ENCODE assay signal across 9 cellular contexts in the genomic region with DNA sequence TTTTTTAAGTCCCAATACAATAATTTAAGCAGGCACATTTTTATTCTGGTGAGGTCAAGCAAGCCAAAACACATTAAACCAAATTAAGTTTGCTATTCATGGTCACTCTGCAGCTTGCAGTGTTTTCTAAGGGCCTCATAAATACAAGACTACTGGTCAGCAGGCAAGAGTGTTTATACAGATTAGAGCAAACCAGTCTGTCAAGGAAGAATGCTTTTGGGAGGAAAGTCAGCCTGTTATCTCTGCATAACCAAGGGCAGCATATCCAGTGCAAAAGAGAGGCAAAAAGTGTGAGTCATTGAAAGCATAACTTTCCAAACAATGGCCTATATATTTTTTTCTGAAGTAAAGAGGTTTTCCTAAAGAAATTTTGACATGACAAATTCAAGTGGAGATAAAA. TPM values are rescaled to one million over a fixed set of nuclear protein-coding genes. Genes with fewer than 3 reads are reported as not detected.
A peak's percentile ranks its signal among the peaks of the same experiment; 100 is the strongest.
DNase-seq lines count a peak whose midpoint lies in the region; ATAC-seq lines count a peak whose summit lies in the region.
"Had no signal": no experiment of that assay in that cellular context is flagged by ENCODE, and none has a peak within 500 bp of the region (broad histone marks: within the 10 kb centered on the region; RNA-seq: fewer than 3 reads in every experiment).

No MANE protein-coding gene starts in this region.

- H3K4me3 ChIP-seq in muscle layer of colon (ENCODE audit: low read depth in 1 of 2, low read length in 2 of 2) = no peak overlapping the region

- H3K27me3 ChIP-seq in muscle layer of colon (ENCODE audit: control insufficient read depth in 1 of 2, insufficient read depth in 2 of 2, low read length in 2 of 2) = no peaks in the 10 kb centered on the region

- no peaks in the 10 kb centered on the region for H3K36me3 ChIP-seq in muscle layer of colon (ENCODE audit: insufficient read depth, low read length)

- no peak overlapping the region for H3K9ac ChIP-seq in muscle layer of colon (ENCODE audit: low read length)

- H3K4me1 ChIP-seq in muscle layer of colon (ENCODE audit: insufficient read depth, low read length) = peaks cover 31% of the 10 kb centered on the region

- peak; percentile 51 for ATAC-seq in esophagus mucosa
- ATAC-seq in stimulated activated naive CD8-positive, alpha-beta T cell treated with anti-CD3 and anti-CD28 coated beads, Interleukin-15, Interleukin-2, amounts not matched to agents 100 U/mL and 50 U/mL, for 24 hours = no peak

- H3K9me3 ChIP-seq in muscle layer of colon (ENCODE audit: low read length) = no peaks in the 10 kb centered on the region

- peak overlapping the region; percentile 35 for H3K27ac ChIP-seq in muscle layer of colon (ENCODE audit: low read depth, low read length)

- DNase-seq in AG20443 (ENCODE audit: low spot score) (peak; percentile 22), OCI-M1 (lab: John Stamatoyannopoulos, UW) (peak; percentile 87), SK-N-DZ (ENCODE audit: low spot score) (no peak), NCI-H1436 (lab: John Stamatoyannopoulos, UW) (no peak)
- no peak for DNase-seq in activated naive CD4-positive, alpha-beta T cell (lab: John Stamatoyannopoulos, UW)
- DNase-seq in stimulated activated naive CD8-positive, alpha-beta T cell treated with anti-CD3 and anti-CD28 coated beads, Interleukin-15, Interleukin-2, amounts not matched to agents 100 U/mL and 50 U/mL, for 24 hours = no peak
- DNase-seq: caudate nucleus had no signal

RNA-seq across cellular contexts. Expression of a gene that starts 29.7 kb away (rescaled TPM):
- 10.2 TPM for total RNA-seq in esophagus mucosa
- 21.9 and 31.6 TPM in 2 replicates for polyA plus RNA-seq in SK-N-DZ (2014; cell fraction: cytosol; rRNA removed)
- polyA plus RNA-seq in SK-N-DZ (2014; cell fraction: nucleus; rRNA removed) = 15.9 and 22.8 TPM in 2 replicates

Comparison
In these comparisons a context has a peak if more than half of its experiments do, and no peak if none do; other contexts are left out.
1. DNase-seq: peak in AG20443 (single experiment) and OCI-M1 (single experiment); none in SK-N-DZ (single experiment), activated naive CD4-positive, alpha-beta T cell (0 of 4), NCI-H1436 (single experiment) and stimulated activated naive CD8-positive, alpha-beta T cell treated with anti-CD3 and anti-CD28 coated beads, Interleukin-15, Interleukin-2, amounts not matched to agents 100 U/mL and 50 U/mL, for 24 hours (single experiment).